8 cellular contexts compared by ENCODE assay signal in the genomic region with DNA sequence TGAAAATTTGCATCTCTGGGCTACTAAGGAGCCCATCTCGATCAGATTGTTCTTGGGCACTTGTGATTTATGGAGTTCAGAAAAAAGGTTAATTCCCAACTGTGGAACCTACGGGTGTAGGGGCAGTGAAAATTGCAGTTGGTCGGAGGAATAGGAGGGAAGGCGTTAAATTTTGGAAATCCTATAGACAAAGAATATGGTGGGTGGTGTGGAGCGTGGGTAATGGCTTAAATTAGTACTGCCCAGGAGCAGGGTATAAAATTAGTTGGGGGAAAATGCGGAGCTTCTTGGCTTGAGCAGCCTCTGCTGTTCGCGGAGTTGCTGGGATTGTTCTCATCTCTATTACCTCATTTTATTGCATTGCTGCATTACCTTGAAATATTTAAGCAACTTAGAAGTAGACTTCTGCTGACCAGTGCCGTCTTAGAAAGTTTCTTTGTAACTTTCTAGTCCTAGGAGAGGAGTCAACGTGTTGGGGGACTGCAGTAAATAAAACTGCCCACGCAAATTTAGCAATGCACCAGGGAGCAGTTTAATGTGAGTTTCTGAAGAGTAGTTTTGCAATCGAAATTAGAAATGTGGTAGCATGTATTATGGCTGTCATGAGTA. TPM values are rescaled to one million over a fixed set of nuclear protein-coding genes. Genes with fewer than 3 reads are reported as not detected.
A peak's percentile ranks its signal among the peaks of the same experiment; 100 is the strongest.
DNase-seq lines count a peak whose midpoint lies in the region; ATAC-seq, FAIRE-seq and TF ChIP-seq lines count a peak whose summit lies in the region.

No MANE protein-coding gene starts in this region.

- peak; percentile 67 for DNase-seq in activated CD8-positive, alpha-beta memory T cell treated with anti-CD3 and anti-CD28 coated beads for 24 hours
- DNase-seq in activated CD8-positive, alpha-beta memory T cell treated with anti-CD3 and anti-CD28 coated beads, Interleukin-2, amount 50 U/mL, for 48 hours = no peak
- DNase-seq in RCC 7860 (ENCODE audit: low spot score) (peak; percentile 50), caudate nucleus (lab: John Stamatoyannopoulos, UW) (peak in 2 of 61 donors; percentile 13 to 19), right lobe of liver (peak in 1 of 3 donors; percentile 48), tibial artery (peak in 1 of 2 donors; percentile 34), pons (ENCODE audit: low spot score) (no peak)

- no peak for FAIRE-seq in RCC 7860 (lab: Jason Lieb, UNC)

- H3K4me3 ChIP-seq in right lobe of liver (peak overlapping the region; percentile 53 to 74 (median 69)), tibial artery (peak overlapping the region; percentile 52 to 65)

- H3K4me1 ChIP-seq in right lobe of liver (no peaks in the 10 kb centered on the region), tibial artery (peaks cover 0 to 34% (median 21%) of the 10 kb centered on the region in 4 donors)

- peaks cover 0 to 19% (median 0%) of the 10 kb centered on the region in 4 donors for H3K36me3 ChIP-seq in right lobe of liver
- H3K36me3 ChIP-seq in tibial artery = peaks cover 0 to 17% (median 0%) of the 10 kb centered on the region in 3 donors

- H3K27me3 ChIP-seq in right lobe of liver = no peaks in the 10 kb centered on the region
- peaks cover 0 to 2% of the 10 kb centered on the region in 2 donors for H3K27me3 ChIP-seq in tibial artery

- H3K27ac ChIP-seq in caudate nucleus (ENCODE audit: low read depth, low read length) (peak overlapping the region; percentile 64), right lobe of liver (peak overlapping the region; percentile 67 to 84 (median 79)), tibial artery (peak overlapping the region; percentile 39 to 64)

- TF ChIP-seq CTCF in right lobe of liver (IDR thresholded peaks at IDR 0.05) = peak in 1 of 4 donors; percentile 7
- no peak for TF ChIP-seq CTCF in tibial artery (IDR thresholded peaks at IDR 0.05)

- H3K9me3 ChIP-seq in right lobe of liver (no peaks in the 10 kb centered on the region), tibial artery (no peaks in the 10 kb centered on the region)

- peak; percentile 25 to 42 (median 32) for ATAC-seq in right lobe of liver
- no peak for ATAC-seq in HG02973 (IDR thresholded peaks at IDR 0.05; ENCODE audit: unreplicated experiment)

- intact Hi-C loops in right lobe of liver (cut with DNase I) (no loop called here), tibial artery (cut with DNase I; ENCODE audit: low total_unique reads) (no loop called here)

- TF ChIP-seq POLR2A in right lobe of liver (IDR thresholded peaks at IDR 0.05) = no peak

- 1% methylated on average over 12 of the region's 12 CpGs for WGBS in right lobe of liver (ENCODE audit: insufficient coverage, low coverage, low lambda C conversion rate, missing lambda C conversion rate)

RNA-seq across cellular contexts. Expression of gene S1PR1, which starts 0.5 kb away (rescaled TPM):
- total RNA-seq in right lobe of liver = 10 to 100 TPM in 2 of 6 experiments, 1 to 10 TPM in 4; 9.0 to 14.8 (median 9.3) TPM

Comparison
In these comparisons a context has a peak if more than half of its experiments do, and no peak if none do; other contexts are left out.
1. DNase-seq: peak in activated CD8-positive, alpha-beta memory T cell treated with anti-CD3 and anti-CD28 coated beads for 24 hours (single experiment) and RCC 7860 (single experiment); none in activated CD8-positive, alpha-beta memory T cell treated with anti-CD3 and anti-CD28 coated beads, Interleukin-2, amount 50 U/mL, for 48 hours (single experiment) and pons (single experiment).
2. Peak in every context shown above with its lines, with median percentiles within 50 percentile points of each other: H3K27ac ChIP-seq.